Comparison of ENCODE assay signal across 8 cellular contexts in genomic region chr14:31950760-31951637, GRCh38.
DNase-seq lines count a peak whose midpoint lies in the region; ATAC-seq and TF ChIP-seq lines count a peak whose summit lies in the region.

No MANE protein-coding gene starts in this region.

- ATAC-seq in sciatic nerve (peak; percentile 80), HG03460 (IDR thresholded peaks at IDR 0.05; ENCODE audit: unreplicated experiment) (no peak), HG02588 (IDR thresholded peaks at IDR 0.05; ENCODE audit: unreplicated experiment) (no peak)

- no peak overlapping the region for H3K27ac ChIP-seq in cardiac muscle cell

- no peaks in the 10 kb centered on the region for H3K9me3 ChIP-seq in cardiac muscle cell (ENCODE audit: low read depth)

- no peak overlapping the region for H3K4me3 Mint-ChIP-seq in T-helper 2 cell treated with Interferon-gamma antibody and Interleukin-4, amounts not matched to agents 5 μg/mL and 100 μg/mL, for 36 hours

- H3K27me3 ChIP-seq in cardiac muscle cell = no peaks in the 10 kb centered on the region

- peaks cover 11% of the 10 kb centered on the region for H3K4me1 ChIP-seq in cardiac muscle cell (ENCODE audit: low read depth)

- no peaks in the 10 kb centered on the region for H3K9me3 Mint-ChIP-seq in T-helper 2 cell treated with Interferon-gamma antibody and Interleukin-4, amounts not matched to agents 5 μg/mL and 100 μg/mL, for 36 hours

- no peak for TF ChIP-seq CTCF in cardiac muscle cell (IDR thresholded peaks at IDR 0.05; ENCODE audit: low read depth, low read length)

- DNase-seq in HT1080 (ENCODE audit: low read depth) (peak; percentile 42), RPMI7951 (ENCODE audit: low read depth) (peak; percentile 61), cardiac muscle cell (ENCODE audit: low read depth in 1 of 2, low spot score in 1 of 2) (peak; percentile 35 to 70), sciatic nerve (ENCODE audit: low spot score) (peak; percentile 76), SKM-1 treated with dmso at 0.1 percent for 144 hours (lab: John Stamatoyannopoulos, UW; ENCODE audit: unreplicated experiment) (no peak)
- no peak for DNase-seq in T-helper 2 cell treated with Interferon-gamma antibody and Interleukin-4, amounts not matched to agents 5 μg/mL and 100 μg/mL, for 36 hours (ENCODE audit: low spot score)

- H3K27me3 Mint-ChIP-seq in T-helper 2 cell treated with Interferon-gamma antibody and Interleukin-4, amounts not matched to agents 5 μg/mL and 100 μg/mL, for 36 hours (ENCODE audit: low read depth) = peaks cover 8% of the 10 kb centered on the region

- no peak overlapping the region for H3K4me3 ChIP-seq in cardiac muscle cell

- no peaks in the 10 kb centered on the region for H3K36me3 Mint-ChIP-seq in T-helper 2 cell treated with Interferon-gamma antibody and Interleukin-4, amounts not matched to agents 5 μg/mL and 100 μg/mL, for 36 hours (ENCODE audit: low read depth)

- H3K36me3 ChIP-seq in cardiac muscle cell = no peaks in the 10 kb centered on the region

- intact Hi-C loops in sciatic nerve (cut with DNase I) = no loop called here

- peaks cover 26% of the 10 kb centered on the region for H3K4me1 Mint-ChIP-seq in T-helper 2 cell treated with Interferon-gamma antibody and Interleukin-4, amounts not matched to agents 5 μg/mL and 100 μg/mL, for 36 hours (ENCODE audit: low read depth)

- no peak overlapping the region for H3K27ac Mint-ChIP-seq in T-helper 2 cell treated with Interferon-gamma antibody and Interleukin-4, amounts not matched to agents 5 μg/mL and 100 μg/mL, for 36 hours

Comparison
In these comparisons a context has a peak if more than half of its experiments do, and no peak if none do; other contexts are left out.
1. DNase-seq: peak in HT1080 (single experiment), RPMI7951 (single experiment), cardiac muscle cell (2 of 2) and sciatic nerve (single experiment); none in T-helper 2 cell treated with Interferon-gamma antibody and Interleukin-4, amounts not matched to agents 5 μg/mL and 100 μg/mL, for 36 hours (single experiment) and SKM-1 treated with dmso at 0.1 percent for 144 hours (single experiment).